8 cellular contexts compared by ENCODE assay signal in genomic region chr17:28760987-28761562, GRCh38. TPM values are rescaled to one million over a fixed set of nuclear protein-coding genes. Genes with fewer than 3 reads are reported as not detected.
DNase-seq lines count a peak whose midpoint lies in the region; ATAC-seq and TF ChIP-seq lines count a peak whose summit lies in the region.

No MANE protein-coding gene starts in this region.

- H3K4me2 ChIP-seq in mammary epithelial cell (ENCODE audit: insufficient read depth, low read depth, low read length), result no peak overlapping the region

- BruUV-seq in mammary epithelial cell (replicated peaks; lab: Mats Ljungman, UMichigan), result no TSS peak

- peaks cover 50% of the 10 kb centered on the region for H3K79me2 ChIP-seq in mammary epithelial cell (ENCODE audit: insufficient read depth, low read length)

- H3K27ac Mint-ChIP-seq in activated CD4-positive, alpha-beta T cell treated with anti-CD3 and anti-CD28 coated beads, Interleukin-2, amount 10 ng/mL, durations not matched to agents 7 days and 5 days, result no peak overlapping the region

- in situ Hi-C loops in mammary epithelial cell (cut with MboI; ENCODE audit: low sequenced_read_pairs in 2 of 2), result loop anchor here in 1 of 2 donors (10.0 kb wide), 1 partner anchor 134 kb away; the partner anchor contains the start of gene FLOT2

- peaks cover 24% of the 10 kb centered on the region for H3K36me3 Mint-ChIP-seq in activated CD4-positive, alpha-beta T cell treated with anti-CD3 and anti-CD28 coated beads, Interleukin-2, amount 10 ng/mL, durations not matched to agents 7 days and 5 days (ENCODE audit: low read depth)

- dilution Hi-C loops in mammary epithelial cell (cut with HindIII; ENCODE audit: low sequenced_read_pairs), result loop anchor here (5.0 kb wide), 2 partner anchors 106 to 156 kb away; no protein-coding TSS in a partner anchor

- peaks cover 17% of the 10 kb centered on the region for H3K36me3 ChIP-seq in mammary epithelial cell (ENCODE audit: insufficient read depth, low read length)
- peaks cover 66% of the 10 kb centered on the region for H3K36me3 ChIP-seq in lower lobe of right lung

- WGBS in mammary epithelial cell (ENCODE audit: low coverage, missing lambda C conversion rate), result 34% methylated on average over 6 of the region's 7 CpGs

- H3K4me3 Mint-ChIP-seq in activated CD4-positive, alpha-beta T cell treated with anti-CD3 and anti-CD28 coated beads, Interleukin-2, amount 10 ng/mL, durations not matched to agents 7 days and 5 days, result no peak overlapping the region

- H3K4me3 ChIP-seq in mammary epithelial cell (replicated peaks in 1 of 3; ENCODE audit: insufficient read depth in 1 of 3, low read depth in 2 of 3, low read length in 3 of 3), result no peak overlapping the region
- H3K4me3 ChIP-seq in lower lobe of right lung, result no peak overlapping the region

- CTCF ChIA-PET in mammary epithelial cell (lab: Charles Lee; ENCODE audit: low non-redundant PET), result interaction anchor here (0.7 to 1.0 kb wide), 3 partner anchors 11 to 118 kb away, joined by 3 to 7 read pairs (median 5); no protein-coding TSS in a partner anchor
- CTCF ChIA-PET in activated CD4-positive, alpha-beta T cell treated with anti-CD3 and anti-CD28 coated beads, Interleukin-2, amount 10 ng/mL, durations not matched to agents 7 days and 5 days (lab: Charles Lee), result interaction anchor here (0.7 to 7.8 kb wide), 4 partner anchors 10 to 34 kb away, joined by 3 to 67 read pairs (median 34); partner anchors contain the start of gene TLCD1

- H3K27ac ChIP-seq in mammary epithelial cell (ENCODE audit: insufficient read depth, low read depth, low read length) (no peak overlapping the region), lower lobe of right lung (peak overlapping the region; percentile 29)

- no peak overlapping the region for H3K9ac ChIP-seq in mammary epithelial cell (ENCODE audit: insufficient read depth, low read length)

- H2AFZ ChIP-seq in mammary epithelial cell (ENCODE audit: low read depth, low read length), result no peak overlapping the region

- H3K27me3 Mint-ChIP-seq in activated CD4-positive, alpha-beta T cell treated with anti-CD3 and anti-CD28 coated beads, Interleukin-2, amount 10 ng/mL, durations not matched to agents 7 days and 5 days, result no peaks in the 10 kb centered on the region

- H3K27me3 ChIP-seq in mammary epithelial cell (ENCODE audit: insufficient read depth, low read length), result no peaks in the 10 kb centered on the region
- no peaks in the 10 kb centered on the region for H3K27me3 ChIP-seq in lower lobe of right lung (ENCODE audit: low read depth)

- TF ChIP-seq CTCF in mammary epithelial cell (conservative IDR thresholded peaks at IDR 0.05 in 1 of 2, IDR thresholded peaks at IDR 0.05 in 1 of 2; ENCODE audit: extremely low read depth in 1 of 2, insufficient read depth in 1 of 2, low read depth in 1 of 2, low read length in 2 of 2) (no peak), lower lobe of right lung (IDR thresholded peaks at IDR 0.05) (no peak)

- peaks cover 8% of the 10 kb centered on the region for H3K4me1 Mint-ChIP-seq in activated CD4-positive, alpha-beta T cell treated with anti-CD3 and anti-CD28 coated beads, Interleukin-2, amount 10 ng/mL, durations not matched to agents 7 days and 5 days

- H3K4me1 ChIP-seq in mammary epithelial cell (ENCODE audit: insufficient read depth, low read length) (peaks cover 15% of the 10 kb centered on the region), lower lobe of right lung (peaks cover 38% of the 10 kb centered on the region)

- intact Hi-C loops in mammary epithelial cell (cut with micrococcal nuclease), result loop anchor here (5.0 kb wide), 1 partner anchor 191 kb away; the partner anchor contains the start of gene PHF12
- intact Hi-C loops in lower lobe of right lung (cut with DNase I), result loop anchor here (10.0 kb wide), 1 partner anchor 154 kb away; no protein-coding TSS in a partner anchor

- H4K20me1 ChIP-seq in mammary epithelial cell (ENCODE audit: insufficient read depth, low read length), result no peaks in the 10 kb centered on the region

- ATAC-seq in lower lobe of right lung (peak; percentile 69 to 72), HG02678 (IDR thresholded peaks at IDR 0.05; ENCODE audit: unreplicated experiment) (no peak)
- ATAC-seq in activated CD4-positive, CD25-positive, alpha-beta regulatory T cell treated with anti-CD3 and anti-CD28 coated beads, Interleukin-2, amount 50 U/mL, for 24 hours, result no peak

- POLR2A ChIA-PET in activated CD4-positive, alpha-beta T cell treated with anti-CD3 and anti-CD28 coated beads, Interleukin-2, amount 10 ng/mL, durations not matched to agents 7 days and 5 days (lab: Charles Lee), result no interaction called here

- no peaks in the 10 kb centered on the region for H3K9me3 Mint-ChIP-seq in activated CD4-positive, alpha-beta T cell treated with anti-CD3 and anti-CD28 coated beads, Interleukin-2, amount 10 ng/mL, durations not matched to agents 7 days and 5 days

- DNase-seq in COLO668 (lab: John Stamatoyannopoulos, UW; ENCODE audit: unreplicated experiment) (peak; percentile 4), NCI-H2029 treated with DMSO at 0.1 percent for 48 hours (lab: John Stamatoyannopoulos, UW) (peak; percentile 70), mammary epithelial cell (peak; percentile 52), lower lobe of right lung (peak; percentile 89), activated gamma-delta T cell (lab: John Stamatoyannopoulos, UW) (no peak)
- DNase-seq in activated CD4-positive, alpha-beta T cell treated with anti-CD3 and anti-CD28 coated beads, Interleukin-2, amount 10 ng/mL, durations not matched to agents 7 days and 5 days, result no peak

- H3K9me3 ChIP-seq in mammary epithelial cell (replicated peaks; ENCODE audit: insufficient read depth, low read length) (no peaks in the 10 kb centered on the region), lower lobe of right lung (no peaks in the 10 kb centered on the region)

RNA-seq across cellular contexts. Expression of gene TRAF4, which starts 17.3 kb away (rescaled TPM):
- 100 to 1,000 TPM in 1 of 2 donors, 10 to 100 TPM in 1; 50.5 to 147 TPM for total RNA-seq in mammary epithelial cell
- 85.3 TPM for polyA plus RNA-seq in mammary epithelial cell
- polyA minus RNA-seq in mammary epithelial cell, result 133 TPM
- 52.8 TPM for total RNA-seq in lower lobe of right lung
- 10 to 100 TPM; 44.9 to 45.1 TPM for total RNA-seq in activated CD4-positive, alpha-beta T cell treated with anti-CD3 and anti-CD28 coated beads, Interleukin-2, amount 10 ng/mL, durations not matched to agents 7 days and 5 days

RNA-seq across cellular contexts. Expression of gene NEK8, which starts 32.5 kb away (rescaled TPM):
- total RNA-seq in mammary epithelial cell, result 1 to 10 TPM; 5.5 to 7.0 TPM
- polyA plus RNA-seq in mammary epithelial cell, result 4.6 TPM
- polyA minus RNA-seq in mammary epithelial cell, result 2.6 TPM
- total RNA-seq in lower lobe of right lung, result 11.3 TPM
- total RNA-seq in activated CD4-positive, alpha-beta T cell treated with anti-CD3 and anti-CD28 coated beads, Interleukin-2, amount 10 ng/mL, durations not matched to agents 7 days and 5 days, result 1 to 10 TPM; 7.3 TPM

RNA-seq across cellular contexts. Expression of gene TLCD1, which starts 35.0 kb away (rescaled TPM):
- total RNA-seq in mammary epithelial cell (10 to 100 TPM in 1 of 2 donors, 1 to 10 TPM in 1; 4.7 to 16.7 TPM), lower lobe of right lung (19.8 TPM)
- 19.8 TPM for polyA plus RNA-seq in mammary epithelial cell
- polyA minus RNA-seq in mammary epithelial cell, result 10.1 TPM
- 1 to 10 TPM; 2.1 to 2.3 TPM for total RNA-seq in activated CD4-positive, alpha-beta T cell treated with anti-CD3 and anti-CD28 coated beads, Interleukin-2, amount 10 ng/mL, durations not matched to agents 7 days and 5 days

RNA-seq across cellular contexts. Expression of gene RPL23A, which starts 41.3 kb away (rescaled TPM):
- total RNA-seq in mammary epithelial cell (1,000 to 10,000 TPM in 1 of 2 donors, 100 to 1,000 TPM in 1; 335 to 1,232 TPM), lower lobe of right lung (1,156 TPM)
- polyA plus RNA-seq in mammary epithelial cell, result 685 TPM
- 785 TPM for polyA minus RNA-seq in mammary epithelial cell
- 1,000 to 10,000 TPM; 1,884 to 2,250 TPM for total RNA-seq in activated CD4-positive, alpha-beta T cell treated with anti-CD3 and anti-CD28 coated beads, Interleukin-2, amount 10 ng/mL, durations not matched to agents 7 days and 5 days

RNA-seq across cellular contexts. Expression of gene RAB34, which starts 43.4 kb away (rescaled TPM):
- total RNA-seq in mammary epithelial cell (10 to 100 TPM; 68.2 to 83.4 TPM), lower lobe of right lung (62.3 TPM)
- polyA plus RNA-seq in mammary epithelial cell, result 176 TPM
- 135 TPM for polyA minus RNA-seq in mammary epithelial cell
- total RNA-seq in activated CD4-positive, alpha-beta T cell treated with anti-CD3 and anti-CD28 coated beads, Interleukin-2, amount 10 ng/mL, durations not matched to agents 7 days and 5 days, result 10 to 100 TPM; 11.0 to 11.8 TPM

Comparison
In these comparisons a context has a peak if more than half of its experiments do, and no peak if none do; other contexts are left out.
1. DNase-seq: peak in COLO668 (single experiment), NCI-H2029 treated with DMSO at 0.1 percent for 48 hours (single experiment), mammary epithelial cell (single experiment) and lower lobe of right lung (single experiment); none in activated gamma-delta T cell (single experiment) and activated CD4-positive, alpha-beta T cell treated with anti-CD3 and anti-CD28 coated beads, Interleukin-2, amount 10 ng/mL, durations not matched to agents 7 days and 5 days (single experiment).
2. ATAC-seq: peak in lower lobe of right lung (2 of 2); none in HG02678 (single experiment) and activated CD4-positive, CD25-positive, alpha-beta regulatory T cell treated with anti-CD3 and anti-CD28 coated beads, Interleukin-2, amount 50 U/mL, for 24 hours (0 of 2).